37 cellular contexts compared by ENCODE assay signal in genomic region chr20:61528591-61528990, GRCh38.
"Had no signal": no experiment of that assay in that cellular context is flagged by ENCODE, and none has a peak within 500 bp of the region (broad histone marks: within the 10 kb centered on the region; RNA-seq: fewer than 3 reads in every experiment).

No MANE protein-coding gene starts in this region.

- DNase-seq: activated CD4-positive, alpha-beta memory T cell treated with anti-CD3 and anti-CD28 coated beads, Interleukin-2, amount 10 ng/mL, durations not matched to agents 7 days and 5 days; activated CD4-positive, alpha-beta T cell treated with anti-CD3 and anti-CD28 coated beads for 1 hour; activated CD4-positive, alpha-beta T cell treated with anti-CD3 and anti-CD28 coated beads for 36 hours; activated CD4-positive, alpha-beta T cell treated with anti-CD3 and anti-CD28 coated beads for 48 hours; activated CD4-positive, alpha-beta T cell treated with anti-CD3 and anti-CD28 coated beads, Interleukin-2, amount 10 ng/mL, durations not matched to agents 7 days and 5 days; activated CD4-positive, alpha-beta T cell treated with anti-CD3 and anti-CD28 coated beads, Interleukin-2, amount 50 U/mL, for 48 hours; activated CD4-positive, CD25-positive, alpha-beta regulatory T cell; activated CD8-positive, alpha-beta memory T cell treated with anti-CD3 and anti-CD28 coated beads for 24 hours; activated CD8-positive, alpha-beta memory T cell treated with anti-CD3 and anti-CD28 coated beads, Interleukin-2, amount 10 ng/mL, durations not matched to agents 7 days and 5 days; activated CD8-positive, alpha-beta memory T cell treated with anti-CD3 and anti-CD28 coated beads, Interleukin-2, amount 50 U/mL, for 48 hours; activated CD8-positive, alpha-beta T cell treated with anti-CD3 and anti-CD28 coated beads, Interleukin-2, amount 10 ng/mL, durations not matched to agents 7 days and 5 days; activated effector memory CD4-positive, alpha-beta T cell treated with Interleukin-2 at 50 U/mL for 16 hours; activated gamma-delta T cell; activated naive CD4-positive, alpha-beta T cell treated with anti-CD3 and anti-CD28 coated beads for 36 hours; activated naive CD4-positive, alpha-beta T cell treated with anti-CD3 and anti-CD28 coated beads, Interleukin-2, amount 50 U/mL, for 16 hours; activated naive CD8-positive, alpha-beta T cell treated with anti-CD3 and anti-CD28 coated beads, Interleukin-2, amount 10 ng/mL, durations not matched to agents 7 days and 5 days; activated naive CD8-positive, alpha-beta T cell treated with anti-CD3 and anti-CD28 coated beads, Interleukin-2, amount 50 U/mL, for 24 hours; activated T-cell treated with anti-CD3 and anti-CD28 coated beads, Interleukin-2, amount 50 U/mL, for 24 hours; activated T-cell treated with anti-CD3 and anti-CD28 coated beads, Interleukin-2, amount 50 U/mL, for 48 hours; amygdala; anterior cingulate cortex; caudate nucleus; SW 1271; T-helper 1 cell; T-helper 2 cell; T-helper 9 cell; WERI-Rb-1 had no signal

- H3K4me1 Mint-ChIP-seq: activated CD4-positive, alpha-beta memory T cell treated with anti-CD3 and anti-CD28 coated beads, Interleukin-2, amount 10 ng/mL, durations not matched to agents 7 days and 5 days; activated CD4-positive, alpha-beta T cell treated with anti-CD3 and anti-CD28 coated beads for 36 hours; activated CD4-positive, alpha-beta T cell treated with anti-CD3 and anti-CD28 coated beads, Interleukin-2, amount 10 ng/mL, durations not matched to agents 7 days and 5 days; activated CD8-positive, alpha-beta memory T cell treated with anti-CD3 and anti-CD28 coated beads, Interleukin-2, amount 10 ng/mL, durations not matched to agents 7 days and 5 days; activated naive CD8-positive, alpha-beta T cell treated with anti-CD3 and anti-CD28 coated beads, Interleukin-2, amount 10 ng/mL, durations not matched to agents 7 days and 5 days; activated naive CD8-positive, alpha-beta T cell treated with anti-CD3 and anti-CD28 coated beads, Interleukin-2, amount 50 U/mL, for 24 hours had no signal

- FAIRE-seq: bronchial epithelial cell, TTC549 had no signal

- H3K9me3 ChIP-seq: ascending aorta had no signal

- H3K36me3 Mint-ChIP-seq: activated CD8-positive, alpha-beta memory T cell treated with anti-CD3 and anti-CD28 coated beads, Interleukin-2, amount 10 ng/mL, durations not matched to agents 7 days and 5 days; activated naive CD8-positive, alpha-beta T cell; activated naive CD8-positive, alpha-beta T cell treated with anti-CD3 and anti-CD28 coated beads, Interleukin-2, amount 10 ng/mL, durations not matched to agents 7 days and 5 days; brain; WTC11 had no signal

- H3K4me1 ChIP-seq: ascending aorta had no signal

- H3K9me3 Mint-ChIP-seq: activated CD4-positive, alpha-beta memory T cell treated with anti-CD3 and anti-CD28 coated beads, Interleukin-2, amount 10 ng/mL, durations not matched to agents 7 days and 5 days; activated CD4-positive, alpha-beta T cell treated with anti-CD3 and anti-CD28 coated beads, Interleukin-2, amount 10 ng/mL, durations not matched to agents 7 days and 5 days; activated naive CD4-positive, alpha-beta T cell treated with anti-CD3 and anti-CD28 coated beads for 36 hours; activated naive CD8-positive, alpha-beta T cell treated with anti-CD3 and anti-CD28 coated beads, Interleukin-2, amount 10 ng/mL, durations not matched to agents 7 days and 5 days; activated naive CD8-positive, alpha-beta T cell treated with anti-CD3 and anti-CD28 coated beads, Interleukin-2, amount 50 U/mL, for 24 hours; activated T-cell treated with anti-CD3 and anti-CD28 coated beads, Interleukin-2, amount 50 U/mL, for 24 hours; activated T-helper 2 cell treated with anti-CD3 and anti-CD28 coated beads, Interferon-gamma antibody, Interleukin-2, Interleukin-4, amounts not matched to agents 10 μg/mL and 5 μg/mL and 100 μg/mL, durations not matched to agents 14 hours and 24 hours and 36 hours; T-helper 1 cell treated with Interleukin-12 subunit alpha and Interleukin-12 subunit beta and Interleukin-4 antibody, amounts not matched to agents 30 μg/mL and 1 μg/mL, for 36 hours; T-helper 2 cell treated with Interferon-gamma antibody and Interleukin-4, amounts not matched to agents 5 μg/mL and 100 μg/mL, for 36 hours; WTC11 had no signal

- H3K36me3 ChIP-seq: ascending aorta, cardiac muscle cell, WERI-Rb-1 had no signal

- H3K4me3 Mint-ChIP-seq: activated CD4-positive, alpha-beta memory T cell treated with anti-CD3 and anti-CD28 coated beads, Interleukin-2, amount 10 ng/mL, durations not matched to agents 7 days and 5 days; activated CD4-positive, alpha-beta T cell treated with anti-CD3 and anti-CD28 coated beads for 36 hours; activated CD4-positive, alpha-beta T cell treated with anti-CD3 and anti-CD28 coated beads, Interleukin-2, amount 10 ng/mL, durations not matched to agents 7 days and 5 days; activated CD8-positive, alpha-beta memory T cell treated with anti-CD3 and anti-CD28 coated beads, Interleukin-2, amount 10 ng/mL, durations not matched to agents 7 days and 5 days; activated CD8-positive, alpha-beta T cell treated with anti-CD3 and anti-CD28 coated beads, Interleukin-2, amount 10 ng/mL, durations not matched to agents 7 days and 5 days; activated naive CD4-positive, alpha-beta T cell treated with anti-CD3 and anti-CD28 coated beads for 36 hours; activated naive CD8-positive, alpha-beta T cell; activated naive CD8-positive, alpha-beta T cell treated with anti-CD3 and anti-CD28 coated beads, Interleukin-2, amount 10 ng/mL, durations not matched to agents 7 days and 5 days; activated naive CD8-positive, alpha-beta T cell treated with anti-CD3 and anti-CD28 coated beads, Interleukin-2, amount 50 U/mL, for 24 hours; activated T-cell treated with anti-CD3 and anti-CD28 coated beads, Interleukin-2, amount 50 U/mL, for 24 hours; brain; T-helper 1 cell treated with Interleukin-12 subunit alpha and Interleukin-12 subunit beta and Interleukin-4 antibody, amounts not matched to agents 30 μg/mL and 1 μg/mL, for 36 hours; T-helper 2 cell treated with Interferon-gamma antibody and Interleukin-4, amounts not matched to agents 5 μg/mL and 100 μg/mL, for 36 hours; WTC11 had no signal

- H3K4me3 ChIP-seq: ascending aorta, cardiac muscle cell had no signal

- H3K27me3 Mint-ChIP-seq: activated CD4-positive, alpha-beta memory T cell treated with anti-CD3 and anti-CD28 coated beads, Interleukin-2, amount 10 ng/mL, durations not matched to agents 7 days and 5 days; activated CD4-positive, alpha-beta T cell treated with anti-CD3 and anti-CD28 coated beads for 36 hours; activated CD4-positive, alpha-beta T cell treated with anti-CD3 and anti-CD28 coated beads, Interleukin-2, amount 10 ng/mL, durations not matched to agents 7 days and 5 days; activated CD8-positive, alpha-beta memory T cell treated with anti-CD3 and anti-CD28 coated beads, Interleukin-2, amount 10 ng/mL, durations not matched to agents 7 days and 5 days; activated naive CD8-positive, alpha-beta T cell; activated naive CD8-positive, alpha-beta T cell treated with anti-CD3 and anti-CD28 coated beads, Interleukin-2, amount 10 ng/mL, durations not matched to agents 7 days and 5 days; brain had no signal

- H3K27ac ChIP-seq: ascending aorta, cardiac muscle cell, WERI-Rb-1 had no signal

- H3K27ac Mint-ChIP-seq: activated CD4-positive, alpha-beta memory T cell treated with anti-CD3 and anti-CD28 coated beads, Interleukin-2, amount 10 ng/mL, durations not matched to agents 7 days and 5 days; activated CD4-positive, alpha-beta T cell treated with anti-CD3 and anti-CD28 coated beads for 36 hours; activated CD4-positive, alpha-beta T cell treated with anti-CD3 and anti-CD28 coated beads, Interleukin-2, amount 10 ng/mL, durations not matched to agents 7 days and 5 days; activated CD8-positive, alpha-beta memory T cell treated with anti-CD3 and anti-CD28 coated beads, Interleukin-2, amount 10 ng/mL, durations not matched to agents 7 days and 5 days; activated CD8-positive, alpha-beta T cell treated with anti-CD3 and anti-CD28 coated beads, Interleukin-2, amount 10 ng/mL, durations not matched to agents 7 days and 5 days; activated naive CD4-positive, alpha-beta T cell treated with anti-CD3 and anti-CD28 coated beads for 36 hours; activated naive CD8-positive, alpha-beta T cell; activated naive CD8-positive, alpha-beta T cell treated with anti-CD3 and anti-CD28 coated beads, Interleukin-2, amount 10 ng/mL, durations not matched to agents 7 days and 5 days; activated naive CD8-positive, alpha-beta T cell treated with anti-CD3 and anti-CD28 coated beads, Interleukin-2, amount 50 U/mL, for 24 hours; activated T-cell treated with anti-CD3 and anti-CD28 coated beads, Interleukin-2, amount 50 U/mL, for 24 hours; activated T-helper 2 cell treated with anti-CD3 and anti-CD28 coated beads, Interferon-gamma antibody, Interleukin-2, Interleukin-4, amounts not matched to agents 10 μg/mL and 5 μg/mL and 100 μg/mL, durations not matched to agents 14 hours and 24 hours and 36 hours; T-helper 1 cell treated with Interleukin-12 subunit alpha and Interleukin-12 subunit beta and Interleukin-4 antibody, amounts not matched to agents 30 μg/mL and 1 μg/mL, for 36 hours; T-helper 2 cell treated with Interferon-gamma antibody and Interleukin-4, amounts not matched to agents 5 μg/mL and 100 μg/mL, for 36 hours; WTC11 had no signal
